ENCODE assay signal across 27 cellular contexts in genomic region chr2:140472676-140473075, GRCh38.
"Had no signal": no experiment of that assay in that cellular context is flagged by ENCODE, and none has a peak within 500 bp of the region (broad histone marks: within the 10 kb centered on the region; RNA-seq: fewer than 3 reads in every experiment).

No MANE protein-coding gene starts in this region.

- H3K27me3 ChIP-seq: esophagus muscularis mucosa, foreskin keratinocyte, gastroesophageal sphincter, heart left ventricle, hepatocyte, left lung, right atrium auricular region, stomach, testis, tibial nerve, upper lobe of left lung had no signal

- H2AFZ ChIP-seq: hepatocyte had no signal

- DNase-seq: dermis blood vessel endothelial cell; effector memory CD4-positive, alpha-beta T cell; foreskin keratinocyte; heart left ventricle; left cardiac atrium; left lung; mesendoderm; midbrain; naive thymus-derived CD8-positive, alpha-beta T cell; nephron progenitor cell; nucleus accumbens; stimulated activated CD4-positive, alpha-beta T cell treated with anti-CD3 and anti-CD28 coated beads, Interleukin-2, amount 100 ng/mL, for 24 hours; stimulated activated CD4-positive, alpha-beta T cell treated with anti-CD3 and anti-CD28 coated beads, Interleukin-4, amount 100 ng/mL, for 24 hours; stimulated activated naive CD4-positive, alpha-beta T cell treated with Interleukin-2 at 50 U/mL for 16 hours; stomach; substantia nigra; testis; upper lobe of left lung had no signal

- H3K4me1 ChIP-seq: esophagus muscularis mucosa, foreskin keratinocyte, gastroesophageal sphincter, heart left ventricle, left lung, prostate gland, right atrium auricular region, stomach, testis, tibial nerve, upper lobe of left lung had no signal

- H3K79me2 ChIP-seq: hepatocyte had no signal

- H3K36me3 ChIP-seq: esophagus muscularis mucosa, gastroesophageal sphincter, heart left ventricle, left lung, prostate gland, right atrium auricular region, stomach, tibial nerve, upper lobe of left lung had no signal

- ATAC-seq: foreskin keratinocyte; gastroesophageal sphincter; heart left ventricle; left cardiac atrium; left lung; naive thymus-derived CD8-positive, alpha-beta T cell; sciatic nerve; stimulated activated effector memory CD8-positive, alpha-beta T cell treated with anti-CD3 and anti-CD28 coated beads, Interleukin-12 subunit alpha, Interleukin-12 subunit beta, amount 100 ng/mL, for 72 hours had no signal

- H3K9me3 ChIP-seq: esophagus muscularis mucosa, gastroesophageal sphincter, heart left ventricle, left lung, prostate gland, right atrium auricular region, stomach, testis, tibial nerve, upper lobe of left lung had no signal

- H3K4me2 ChIP-seq: hepatocyte had no signal

- H3K27ac ChIP-seq: coronary artery, esophagus muscularis mucosa, foreskin keratinocyte, gastroesophageal sphincter, heart left ventricle, hepatocyte, left lung, prostate gland, right atrium auricular region, stomach, testis, tibial nerve, upper lobe of left lung had no signal

- H3K4me3 ChIP-seq: coronary artery, esophagus muscularis mucosa, gastroesophageal sphincter, heart left ventricle, hepatocyte, left lung, prostate gland, right atrium auricular region, stomach, testis, tibial nerve, upper lobe of left lung had no signal
